Comparison of ENCODE assay signal across 16 cellular contexts in the genomic region with DNA sequence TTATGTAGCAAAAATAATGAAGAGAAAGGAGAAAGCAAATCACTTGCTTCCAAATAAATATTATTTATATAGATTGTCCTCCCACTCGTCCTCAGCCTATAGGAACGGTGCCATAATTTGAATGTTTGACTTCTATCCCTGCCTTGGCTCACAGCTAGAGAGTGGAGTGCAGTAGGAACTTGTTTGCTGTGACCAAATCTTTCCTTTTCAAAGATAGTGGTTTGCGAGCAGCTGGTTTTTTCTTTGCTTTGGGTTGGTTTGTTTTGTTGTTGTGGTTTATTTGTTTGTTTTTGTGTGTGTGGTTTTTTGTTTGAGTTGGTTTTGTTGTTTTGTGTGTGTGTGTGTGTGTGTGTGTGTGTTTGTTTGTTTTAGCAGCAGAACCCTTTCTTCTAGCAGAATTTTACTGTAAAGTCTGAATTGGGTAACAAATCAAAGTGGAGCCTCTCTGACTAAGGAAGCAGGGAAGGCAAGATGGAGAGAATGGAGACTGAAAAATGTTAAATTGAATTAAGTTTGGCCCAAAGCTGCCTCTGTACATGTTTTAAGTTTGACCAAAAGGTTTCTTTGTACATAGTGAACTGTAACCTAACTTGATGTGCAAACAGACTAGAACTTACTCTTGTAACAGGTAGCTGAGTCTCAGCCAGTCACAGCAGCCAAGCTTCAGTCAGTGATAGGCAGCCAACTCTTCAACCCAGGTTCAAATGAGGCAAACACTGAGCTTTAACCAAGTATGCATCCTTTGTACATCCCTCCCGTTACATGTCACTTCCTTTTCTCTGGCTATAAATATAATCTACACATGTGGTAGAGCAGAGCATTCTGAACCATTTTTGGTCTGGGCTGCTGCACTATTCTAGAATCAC.
DNase-seq lines count a peak whose midpoint lies in the region; ATAC-seq, FAIRE-seq and TF ChIP-seq lines count a peak whose summit lies in the region.
"Had no signal": no experiment of that assay in that cellular context is flagged by ENCODE, and none has a peak within 500 bp of the region (broad histone marks: within the 10 kb centered on the region; RNA-seq: fewer than 3 reads in every experiment).

No MANE protein-coding gene starts in this region.

- H3K27ac ChIP-seq in A549 (no peak overlapping the region), aorta (ENCODE audit: low read depth in 1 of 2, low read length in 2 of 2) (no peak overlapping the region)
- H3K27ac ChIP-seq: hepatocyte, PC-9 had no signal

- no peak for TF ChIP-seq RAD21 in A549 (conservative IDR thresholded peaks at IDR 0.05 in 1 of 2, IDR thresholded peaks at IDR 0.05 in 1 of 2)

- H3K4me3 ChIP-seq in A549 (no peak overlapping the region), choroid plexus epithelial cell (ENCODE audit: low read depth, low read length) (no peak overlapping the region), aorta (ENCODE audit: low read length in 2 of 2) (no peak overlapping the region)
- H3K4me3 ChIP-seq: hepatocyte, PC-9 had no signal

- intact Hi-C loops in aorta (cut with DNase I), result no loop called here

- DNase-seq in A549 (ENCODE audit: low read depth in 1 of 2, low spot score in 1 of 2), result peak in 1 of 2 experiments; percentile 21
- peak; percentile 53 for DNase-seq in DMS53 treated with DMSO at 0.1 percent for 48 hours (lab: John Stamatoyannopoulos, UW; ENCODE audit: unreplicated experiment)
- peak; percentile 24 for DNase-seq in NCI-H2029 (lab: John Stamatoyannopoulos, UW)
- peak; percentile 5 for DNase-seq in choroid plexus epithelial cell (ENCODE audit: low read depth)
- no peak for DNase-seq in midbrain (lab: John Stamatoyannopoulos, UW)
- no peak for DNase-seq in aorta
- DNase-seq: activated CD4-positive, CD25-positive, alpha-beta regulatory T cell; amniotic stem cell; cerebellar nuclear complex; COR-L47; naive thymus-derived CD8-positive, alpha-beta T cell; NCI-H446 treated with DMSO at 0.1 percent for 48 hours; PC-9 had no signal

- TF ChIP-seq CTCF in A549 (IDR thresholded peaks at IDR 0.05) (no peak), choroid plexus epithelial cell (conservative IDR thresholded peaks at IDR 0.05; ENCODE audit: low read depth, low read length) (no peak)

- H3K9me3 ChIP-seq in A549 (no peaks in the 10 kb centered on the region), aorta (ENCODE audit: control insufficient read depth, low read length) (no peaks in the 10 kb centered on the region)

- H3K4me1 ChIP-seq in A549 (no peaks in the 10 kb centered on the region), aorta (ENCODE audit: control insufficient read depth in 1 of 2, insufficient read depth in 2 of 2, low read length in 2 of 2) (peaks cover 0 to 2% of the 10 kb centered on the region in 2 donors)

- H3K4me2 ChIP-seq in A549, result no peak overlapping the region
- H3K4me2 ChIP-seq: hepatocyte, PC-9 had no signal

- peak in 1 of 2 experiments; percentile 33; a peak in 1 of 6 replicates for ATAC-seq in A549
- no peak for ATAC-seq in aorta (ENCODE audit: low FRiP score)
- ATAC-seq in GM21381 (IDR thresholded peaks at IDR 0.05; ENCODE audit: unreplicated experiment), result no peak
- ATAC-seq in HG02642 (IDR thresholded peaks at IDR 0.05; ENCODE audit: poor library complexity, unreplicated experiment), result no peak
- ATAC-seq: naive thymus-derived CD8-positive, alpha-beta T cell had no signal

- 70% methylated on average over 4 of the region's 4 CpGs for WGBS in A549 (ENCODE audit: missing lambda C conversion rate)
- WGBS in aorta, 2 donors, result 62 to 63% methylated on average over 4 of the region's 4 CpGs

- peak; percentile 51 for FAIRE-seq in A549 (lab: Jason Lieb, UNC)

- no peak for TF ChIP-seq POLR2A in A549 (IDR thresholded peaks at IDR 0.05; ENCODE audit: low read length)

- no peaks in the 10 kb centered on the region for H3K36me3 ChIP-seq in aorta (ENCODE audit: control insufficient read depth in 1 of 2, insufficient read depth in 2 of 2, low read length in 1 of 2)

- POLR2A ChIA-PET in A549 (lab: Yijun Ruan, JAX), result no interaction called here

- no peaks in the 10 kb centered on the region for H3K27me3 ChIP-seq in aorta (ENCODE audit: control insufficient read depth in 1 of 2, insufficient read depth in 2 of 2, low read length in 1 of 2)
- H3K27me3 ChIP-seq: hepatocyte had no signal

- CTCF ChIA-PET in A549 (lab: Yijun Ruan, JAX), result interaction anchor here (0.9 to 1.6 kb wide), 3 partner anchors 10 to 443 kb away, joined by 3 to 5 read pairs (median 3); no protein-coding TSS in a partner anchor

- no peak for TF ChIP-seq EP300 in A549 (IDR thresholded peaks at IDR 0.05)

TF ChIP-seq in A549, 52 proteins besides CTCF, POLR2A, EP300 and RAD21:
- TF ChIP-seq SMC3 (IDR thresholded peaks at IDR 0.05), result no peak
TF ChIP-seq in A549: peak in this region for 0.

Comparison
In these comparisons a context has a peak if more than half of its experiments do, and no peak if none do; other contexts are left out.
1. DNase-seq: peak in DMS53 treated with DMSO at 0.1 percent for 48 hours (single experiment), NCI-H2029 (single experiment) and choroid plexus epithelial cell (single experiment); none in midbrain (single experiment) and aorta (0 of 2).